In the genomic region with DNA sequence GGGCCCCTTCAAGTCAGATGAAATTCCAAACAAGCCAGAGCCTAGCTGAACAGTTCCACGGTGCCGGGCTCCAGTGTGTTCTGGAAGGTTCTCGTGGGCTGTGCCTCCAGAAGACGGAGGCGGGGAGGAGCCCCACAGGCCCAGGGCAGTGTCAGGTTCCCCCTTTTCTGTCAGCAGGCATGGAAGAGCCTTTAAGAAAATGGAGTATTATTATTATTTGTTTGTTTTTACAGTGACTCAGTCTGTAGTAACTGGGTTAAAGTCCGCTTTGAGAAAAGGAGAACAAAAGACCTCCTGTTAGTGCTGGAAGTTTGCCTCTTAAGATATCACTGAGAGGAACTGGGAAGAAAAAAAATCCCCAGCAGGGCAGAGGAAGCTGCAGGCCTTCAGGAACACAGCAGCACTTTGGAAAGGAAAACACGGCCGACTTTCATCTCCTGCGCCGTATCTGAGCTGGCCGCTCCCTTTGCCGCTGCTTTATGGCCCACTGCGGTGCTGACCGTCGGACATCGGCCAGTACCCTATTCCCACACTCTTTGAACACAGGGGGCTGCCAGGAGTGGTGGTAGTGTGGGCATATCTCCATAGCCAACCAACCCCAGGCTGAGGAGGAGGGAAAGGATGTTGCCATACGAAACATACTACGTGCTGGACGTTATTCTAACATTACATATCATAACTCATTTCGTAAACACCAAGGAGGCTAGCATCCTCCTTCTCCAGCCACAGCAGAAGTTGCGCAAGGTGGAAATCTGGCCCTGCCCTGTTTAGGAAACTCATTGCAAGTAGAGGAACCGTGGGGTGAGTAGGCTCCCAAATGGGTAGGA, we compare ENCODE assay signal across 1 cellular context.
A peak's percentile ranks its signal among the peaks of the same experiment; 100 is the strongest.
TF ChIP-seq lines count a peak whose summit lies in the region.

No MANE protein-coding gene starts in this region.

TF ChIP-seq in HepG2, 621 proteins besides CTCF, POLR2A, EP300 and RAD21 (continued from another document and continues in another):
- TF ChIP-seq, protein P1, sequence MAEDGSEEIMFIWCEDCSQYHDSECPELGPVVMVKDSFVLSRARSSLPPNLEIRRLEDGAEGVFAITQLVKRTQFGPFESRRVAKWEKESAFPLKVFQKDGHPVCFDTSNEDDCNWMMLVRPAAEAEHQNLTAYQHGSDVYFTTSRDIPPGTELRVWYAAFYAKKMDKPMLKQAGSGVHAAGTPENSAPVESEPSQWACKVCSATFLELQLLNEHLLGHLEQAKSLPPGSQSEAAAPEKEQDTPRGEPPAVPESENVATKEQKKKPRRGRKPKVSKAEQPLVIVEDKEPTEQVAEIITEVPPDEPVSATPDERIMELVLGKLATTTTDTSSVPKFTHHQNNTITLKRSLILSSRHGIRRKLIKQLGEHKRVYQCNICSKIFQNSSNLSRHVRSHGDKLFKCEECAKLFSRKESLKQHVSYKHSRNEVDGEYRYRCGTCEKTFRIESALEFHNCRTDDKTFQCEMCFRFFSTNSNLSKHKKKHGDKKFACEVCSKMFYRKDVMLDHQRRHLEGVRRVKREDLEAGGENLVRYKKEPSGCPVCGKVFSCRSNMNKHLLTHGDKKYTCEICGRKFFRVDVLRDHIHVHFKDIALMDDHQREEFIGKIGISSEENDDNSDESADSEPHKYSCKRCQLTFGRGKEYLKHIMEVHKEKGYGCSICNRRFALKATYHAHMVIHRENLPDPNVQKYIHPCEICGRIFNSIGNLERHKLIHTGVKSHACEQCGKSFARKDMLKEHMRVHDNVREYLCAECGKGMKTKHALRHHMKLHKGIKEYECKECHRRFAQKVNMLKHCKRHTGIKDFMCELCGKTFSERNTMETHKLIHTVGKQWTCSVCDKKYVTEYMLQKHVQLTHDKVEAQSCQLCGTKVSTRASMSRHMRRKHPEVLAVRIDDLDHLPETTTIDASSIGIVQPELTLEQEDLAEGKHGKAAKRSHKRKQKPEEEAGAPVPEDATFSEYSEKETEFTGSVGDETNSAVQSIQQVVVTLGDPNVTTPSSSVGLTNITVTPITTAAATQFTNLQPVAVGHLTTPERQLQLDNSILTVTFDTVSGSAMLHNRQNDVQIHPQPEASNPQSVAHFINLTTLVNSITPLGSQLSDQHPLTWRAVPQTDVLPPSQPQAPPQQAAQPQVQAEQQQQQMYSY (CRISPR knock-in tag; IDR thresholded peaks at IDR 0.05) = no peak
- TF ChIP-seq, protein P2, sequence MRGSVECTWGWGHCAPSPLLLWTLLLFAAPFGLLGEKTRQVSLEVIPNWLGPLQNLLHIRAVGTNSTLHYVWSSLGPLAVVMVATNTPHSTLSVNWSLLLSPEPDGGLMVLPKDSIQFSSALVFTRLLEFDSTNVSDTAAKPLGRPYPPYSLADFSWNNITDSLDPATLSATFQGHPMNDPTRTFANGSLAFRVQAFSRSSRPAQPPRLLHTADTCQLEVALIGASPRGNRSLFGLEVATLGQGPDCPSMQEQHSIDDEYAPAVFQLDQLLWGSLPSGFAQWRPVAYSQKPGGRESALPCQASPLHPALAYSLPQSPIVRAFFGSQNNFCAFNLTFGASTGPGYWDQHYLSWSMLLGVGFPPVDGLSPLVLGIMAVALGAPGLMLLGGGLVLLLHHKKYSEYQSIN (CRISPR knock-in tag; IDR thresholded peaks at IDR 0.05; ENCODE audit: borderline replicate concordance) = no peak
- TF ChIP-seq JARID2 (CRISPR knock-in tag; IDR thresholded peaks at IDR 0.05; ENCODE audit: insufficient replicate concordance) (no peak), KMT2A (CRISPR knock-in tag; IDR thresholded peaks at IDR 0.05) (peak; percentile 54; the same call in 1 of the 2 replicates), SMAD3 (CRISPR knock-in tag; IDR thresholded peaks at IDR 0.05) (0 out of 2 replicates have a peak, but pooled peaks have one; percentile 44), ZNF790 (CRISPR knock-in tag; IDR thresholded peaks at IDR 0.05; ENCODE audit: borderline replicate concordance) (no peak), PTBP1 (IDR thresholded peaks at IDR 0.05; ENCODE audit: low read depth, low read length, poor library complexity, severe bottlenecking) (no peak), ZNF451 (CRISPR knock-in tag; IDR thresholded peaks at IDR 0.05) (no peak), ZSCAN25 (CRISPR knock-in tag; IDR thresholded peaks at IDR 0.05) (peak; percentile 33; the same call in 1 of the 2 replicates), REXO4 (CRISPR knock-in tag; IDR thresholded peaks at IDR 0.05; ENCODE audit: borderline replicate concordance) (no peak), NR1H2 (CRISPR knock-in tag; IDR thresholded peaks at IDR 0.05; ENCODE audit: borderline replicate concordance, low read depth) (no peak), PAF1 (CRISPR knock-in tag; IDR thresholded peaks at IDR 0.05) (no peak), HDAC6 (IDR thresholded peaks at IDR 0.05; ENCODE audit: low read depth, low read length) (no peak), ZNF724P (CRISPR knock-in tag; IDR thresholded peaks at IDR 0.05; ENCODE audit: borderline replicate concordance) (no peak), ZNF549 (CRISPR knock-in tag; IDR thresholded peaks at IDR 0.05) (no peak), JUND (CRISPR knock-in tag; IDR thresholded peaks at IDR 0.05) (0 out of 2 replicates have a peak, but pooled peaks have one; percentile 30), MAF1 (CRISPR knock-in tag; IDR thresholded peaks at IDR 0.05; ENCODE audit: borderline replicate concordance) (no peak), MAFF (IDR thresholded peaks at IDR 0.05; ENCODE audit: low read depth, low read length) (no peak), CEBPB (IDR thresholded peaks at IDR 0.05; ENCODE audit: borderline replicate concordance, low read depth, low read length) (peak; percentile 95), ZNF496 (CRISPR knock-in tag; IDR thresholded peaks at IDR 0.05; ENCODE audit: insufficient replicate concordance) (no peak), ARNTL (CRISPR knock-in tag; IDR thresholded peaks at IDR 0.05) (no peak), ZNF670 (CRISPR knock-in tag; IDR thresholded peaks at IDR 0.05; ENCODE audit: borderline replicate concordance) (no peak), ZNF207 (IDR thresholded peaks at IDR 0.05; ENCODE audit: borderline replicate concordance) (no peak), ZZZ3 (CRISPR knock-in tag; IDR thresholded peaks at IDR 0.05; ENCODE audit: borderline replicate concordance) (no peak), CBX5 (CRISPR knock-in tag; IDR thresholded peaks at IDR 0.05; ENCODE audit: borderline replicate concordance) (no peak), ATF7 (IDR thresholded peaks at IDR 0.05) (no peak), ATF7 (CRISPR knock-in tag; IDR thresholded peaks at IDR 0.05) (no peak), ZIK1 (CRISPR knock-in tag; IDR thresholded peaks at IDR 0.05; ENCODE audit: borderline replicate concordance, low read depth) (no peak), ASH2L (IDR thresholded peaks at IDR 0.05; ENCODE audit: insufficient read length, low read depth, low read length) (peak; percentile 39), FOSL1 (CRISPR knock-in tag; IDR thresholded peaks at IDR 0.05; ENCODE audit: borderline replicate concordance) (peak; percentile 89), ZMAT3 (CRISPR knock-in tag; conservative IDR thresholded peaks at IDR 0.05) (no peak)
- TF ChIP-seq, protein P3, sequence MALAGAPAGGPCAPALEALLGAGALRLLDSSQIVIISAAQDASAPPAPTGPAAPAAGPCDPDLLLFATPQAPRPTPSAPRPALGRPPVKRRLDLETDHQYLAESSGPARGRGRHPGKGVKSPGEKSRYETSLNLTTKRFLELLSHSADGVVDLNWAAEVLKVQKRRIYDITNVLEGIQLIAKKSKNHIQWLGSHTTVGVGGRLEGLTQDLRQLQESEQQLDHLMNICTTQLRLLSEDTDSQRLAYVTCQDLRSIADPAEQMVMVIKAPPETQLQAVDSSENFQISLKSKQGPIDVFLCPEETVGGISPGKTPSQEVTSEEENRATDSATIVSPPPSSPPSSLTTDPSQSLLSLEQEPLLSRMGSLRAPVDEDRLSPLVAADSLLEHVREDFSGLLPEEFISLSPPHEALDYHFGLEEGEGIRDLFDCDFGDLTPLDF (CRISPR knock-in tag; IDR thresholded peaks at IDR 0.05) = no peak
- TF ChIP-seq, protein P4, sequence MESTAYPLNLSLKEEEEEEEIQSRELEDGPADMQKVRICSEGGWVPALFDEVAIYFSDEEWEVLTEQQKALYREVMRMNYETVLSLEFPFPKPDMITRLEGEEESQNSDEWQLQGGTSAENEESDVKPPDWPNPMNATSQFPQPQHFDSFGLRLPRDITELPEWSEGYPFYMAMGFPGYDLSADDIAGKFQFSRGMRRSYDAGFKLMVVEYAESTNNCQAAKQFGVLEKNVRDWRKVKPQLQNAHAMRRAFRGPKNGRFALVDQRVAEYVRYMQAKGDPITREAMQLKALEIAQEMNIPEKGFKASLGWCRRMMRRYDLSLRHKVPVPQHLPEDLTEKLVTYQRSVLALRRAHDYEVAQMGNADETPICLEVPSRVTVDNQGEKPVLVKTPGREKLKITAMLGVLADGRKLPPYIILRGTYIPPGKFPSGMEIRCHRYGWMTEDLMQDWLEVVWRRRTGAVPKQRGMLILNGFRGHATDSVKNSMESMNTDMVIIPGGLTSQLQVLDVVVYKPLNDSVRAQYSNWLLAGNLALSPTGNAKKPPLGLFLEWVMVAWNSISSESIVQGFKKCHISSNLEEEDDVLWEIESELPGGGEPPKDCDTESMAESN (CRISPR knock-in tag; conservative IDR thresholded peaks at IDR 0.05) = 0 out of 2 replicates have a peak, but pooled peaks have one; percentile 33
- TF ChIP-seq, protein P5, sequence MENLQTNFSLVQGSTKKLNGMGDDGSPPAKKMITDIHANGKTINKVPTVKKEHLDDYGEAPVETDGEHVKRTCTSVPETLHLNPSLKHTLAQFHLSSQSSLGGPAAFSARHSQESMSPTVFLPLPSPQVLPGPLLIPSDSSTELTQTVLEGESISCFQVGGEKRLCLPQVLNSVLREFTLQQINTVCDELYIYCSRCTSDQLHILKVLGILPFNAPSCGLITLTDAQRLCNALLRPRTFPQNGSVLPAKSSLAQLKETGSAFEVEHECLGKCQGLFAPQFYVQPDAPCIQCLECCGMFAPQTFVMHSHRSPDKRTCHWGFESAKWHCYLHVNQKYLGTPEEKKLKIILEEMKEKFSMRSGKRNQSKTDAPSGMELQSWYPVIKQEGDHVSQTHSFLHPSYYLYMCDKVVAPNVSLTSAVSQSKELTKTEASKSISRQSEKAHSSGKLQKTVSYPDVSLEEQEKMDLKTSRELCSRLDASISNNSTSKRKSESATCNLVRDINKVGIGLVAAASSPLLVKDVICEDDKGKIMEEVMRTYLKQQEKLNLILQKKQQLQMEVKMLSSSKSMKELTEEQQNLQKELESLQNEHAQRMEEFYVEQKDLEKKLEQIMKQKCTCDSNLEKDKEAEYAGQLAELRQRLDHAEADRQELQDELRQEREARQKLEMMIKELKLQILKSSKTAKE (CRISPR knock-in tag; IDR thresholded peaks at IDR 0.05; ENCODE audit: borderline replicate concordance) = no peak; the same call in 1 of the 2 replicates
- TF ChIP-seq, protein P6, sequence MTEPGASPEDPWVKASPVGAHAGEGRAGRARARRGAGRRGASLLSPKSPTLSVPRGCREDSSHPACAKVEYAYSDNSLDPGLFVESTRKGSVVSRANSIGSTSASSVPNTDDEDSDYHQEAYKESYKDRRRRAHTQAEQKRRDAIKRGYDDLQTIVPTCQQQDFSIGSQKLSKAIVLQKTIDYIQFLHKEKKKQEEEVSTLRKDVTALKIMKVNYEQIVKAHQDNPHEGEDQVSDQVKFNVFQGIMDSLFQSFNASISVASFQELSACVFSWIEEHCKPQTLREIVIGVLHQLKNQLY (CRISPR knock-in tag; IDR thresholded peaks at IDR 0.05) = no peak
- TF ChIP-seq, protein P7, sequence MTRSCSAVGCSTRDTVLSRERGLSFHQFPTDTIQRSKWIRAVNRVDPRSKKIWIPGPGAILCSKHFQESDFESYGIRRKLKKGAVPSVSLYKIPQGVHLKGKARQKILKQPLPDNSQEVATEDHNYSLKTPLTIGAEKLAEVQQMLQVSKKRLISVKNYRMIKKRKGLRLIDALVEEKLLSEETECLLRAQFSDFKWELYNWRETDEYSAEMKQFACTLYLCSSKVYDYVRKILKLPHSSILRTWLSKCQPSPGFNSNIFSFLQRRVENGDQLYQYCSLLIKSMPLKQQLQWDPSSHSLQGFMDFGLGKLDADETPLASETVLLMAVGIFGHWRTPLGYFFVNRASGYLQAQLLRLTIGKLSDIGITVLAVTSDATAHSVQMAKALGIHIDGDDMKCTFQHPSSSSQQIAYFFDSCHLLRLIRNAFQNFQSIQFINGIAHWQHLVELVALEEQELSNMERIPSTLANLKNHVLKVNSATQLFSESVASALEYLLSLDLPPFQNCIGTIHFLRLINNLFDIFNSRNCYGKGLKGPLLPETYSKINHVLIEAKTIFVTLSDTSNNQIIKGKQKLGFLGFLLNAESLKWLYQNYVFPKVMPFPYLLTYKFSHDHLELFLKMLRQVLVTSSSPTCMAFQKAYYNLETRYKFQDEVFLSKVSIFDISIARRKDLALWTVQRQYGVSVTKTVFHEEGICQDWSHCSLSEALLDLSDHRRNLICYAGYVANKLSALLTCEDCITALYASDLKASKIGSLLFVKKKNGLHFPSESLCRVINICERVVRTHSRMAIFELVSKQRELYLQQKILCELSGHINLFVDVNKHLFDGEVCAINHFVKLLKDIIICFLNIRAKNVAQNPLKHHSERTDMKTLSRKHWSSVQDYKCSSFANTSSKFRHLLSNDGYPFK (CRISPR knock-in tag; IDR thresholded peaks at IDR 0.05; ENCODE audit: borderline replicate concordance) = no peak
- TF ChIP-seq, protein P8, sequence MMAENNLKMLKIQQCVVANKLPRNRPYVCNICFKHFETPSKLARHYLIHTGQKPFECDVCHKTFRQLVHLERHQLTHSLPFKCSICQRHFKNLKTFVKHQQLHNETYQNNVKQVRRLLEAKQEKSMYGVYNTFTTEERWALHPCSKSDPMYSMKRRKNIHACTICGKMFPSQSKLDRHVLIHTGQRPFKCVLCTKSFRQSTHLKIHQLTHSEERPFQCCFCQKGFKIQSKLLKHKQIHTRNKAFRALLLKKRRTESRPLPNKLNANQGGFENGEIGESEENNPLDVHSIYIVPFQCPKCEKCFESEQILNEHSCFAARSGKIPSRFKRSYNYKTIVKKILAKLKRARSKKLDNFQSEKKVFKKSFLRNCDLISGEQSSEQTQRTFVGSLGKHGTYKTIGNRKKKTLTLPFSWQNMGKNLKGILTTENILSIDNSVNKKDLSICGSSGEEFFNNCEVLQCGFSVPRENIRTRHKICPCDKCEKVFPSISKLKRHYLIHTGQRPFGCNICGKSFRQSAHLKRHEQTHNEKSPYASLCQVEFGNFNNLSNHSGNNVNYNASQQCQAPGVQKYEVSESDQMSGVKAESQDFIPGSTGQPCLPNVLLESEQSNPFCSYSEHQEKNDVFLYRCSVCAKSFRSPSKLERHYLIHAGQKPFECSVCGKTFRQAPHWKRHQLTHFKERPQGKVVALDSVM (CRISPR knock-in tag; IDR thresholded peaks at IDR 0.05) = no peak
- TF ChIP-seq, protein P9, sequence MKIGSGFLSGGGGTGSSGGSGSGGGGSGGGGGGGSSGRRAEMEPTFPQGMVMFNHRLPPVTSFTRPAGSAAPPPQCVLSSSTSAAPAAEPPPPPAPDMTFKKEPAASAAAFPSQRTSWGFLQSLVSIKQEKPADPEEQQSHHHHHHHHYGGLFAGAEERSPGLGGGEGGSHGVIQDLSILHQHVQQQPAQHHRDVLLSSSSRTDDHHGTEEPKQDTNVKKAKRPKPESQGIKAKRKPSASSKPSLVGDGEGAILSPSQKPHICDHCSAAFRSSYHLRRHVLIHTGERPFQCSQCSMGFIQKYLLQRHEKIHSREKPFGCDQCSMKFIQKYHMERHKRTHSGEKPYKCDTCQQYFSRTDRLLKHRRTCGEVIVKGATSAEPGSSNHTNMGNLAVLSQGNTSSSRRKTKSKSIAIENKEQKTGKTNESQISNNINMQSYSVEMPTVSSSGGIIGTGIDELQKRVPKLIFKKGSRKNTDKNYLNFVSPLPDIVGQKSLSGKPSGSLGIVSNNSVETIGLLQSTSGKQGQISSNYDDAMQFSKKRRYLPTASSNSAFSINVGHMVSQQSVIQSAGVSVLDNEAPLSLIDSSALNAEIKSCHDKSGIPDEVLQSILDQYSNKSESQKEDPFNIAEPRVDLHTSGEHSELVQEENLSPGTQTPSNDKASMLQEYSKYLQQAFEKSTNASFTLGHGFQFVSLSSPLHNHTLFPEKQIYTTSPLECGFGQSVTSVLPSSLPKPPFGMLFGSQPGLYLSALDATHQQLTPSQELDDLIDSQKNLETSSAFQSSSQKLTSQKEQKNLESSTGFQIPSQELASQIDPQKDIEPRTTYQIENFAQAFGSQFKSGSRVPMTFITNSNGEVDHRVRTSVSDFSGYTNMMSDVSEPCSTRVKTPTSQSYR (CRISPR knock-in tag; IDR thresholded peaks at IDR 0.05; ENCODE audit: borderline replicate concordance) = no peak
